ENCODE assay signal across 17 cellular contexts in the genomic region with DNA sequence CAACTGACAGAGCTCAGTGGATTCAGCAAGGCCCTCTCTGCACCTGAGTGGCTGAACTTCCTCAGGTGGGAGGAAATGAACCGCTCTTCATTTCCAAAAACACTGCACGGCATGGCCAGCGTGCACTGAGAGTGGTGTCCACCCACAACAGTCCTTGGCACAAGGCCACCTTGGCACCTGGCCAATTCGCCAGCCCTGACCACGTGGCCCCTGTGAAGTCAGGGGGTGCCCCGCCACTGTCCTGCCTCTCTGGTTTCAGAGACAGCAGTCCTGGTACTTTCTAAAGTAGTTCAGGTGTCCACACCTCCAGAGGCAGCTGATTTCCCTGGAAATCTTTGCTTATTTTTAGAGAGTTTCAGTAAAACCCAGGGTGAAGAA.
DNase-seq lines count a peak whose midpoint lies in the region; FAIRE-seq and TF ChIP-seq lines count a peak whose summit lies in the region.
"Had no signal": no experiment of that assay in that cellular context is flagged by ENCODE, and none has a peak within 500 bp of the region (broad histone marks: within the 10 kb centered on the region; RNA-seq: fewer than 3 reads in every experiment).

No MANE protein-coding gene starts in this region.

- FAIRE-seq in bronchial epithelial cell (lab: Jason Lieb, UNC): no peak
- FAIRE-seq in kidney (lab: Jason Lieb, UNC): no peak
- FAIRE-seq: GM12892, GM19239, H54 had no signal

- TF ChIP-seq CTCF in bronchial epithelial cell (IDR thresholded peaks at IDR 0.05; ENCODE audit: insufficient read depth, low read length, severe bottlenecking) (no peak), kidney (IDR thresholded peaks at IDR 0.05; ENCODE audit: borderline replicate concordance, extremely low read depth, insufficient read depth) (no peak)

- intact Hi-C loops in kidney (cut with DNase I): no loop called here

- H3K36me3 ChIP-seq in bronchial epithelial cell (ENCODE audit: control insufficient read depth, insufficient read depth, low read length): no peaks in the 10 kb centered on the region
- H3K36me3 ChIP-seq in kidney (ENCODE audit: control insufficient read depth in 1 of 2, insufficient read depth in 2 of 2, low read length in 2 of 2): no peaks in the 10 kb centered on the region
- H3K36me3 ChIP-seq: ascending aorta, lower lobe of right lung, upper lobe of left lung had no signal

- H3K4me1 ChIP-seq in kidney (ENCODE audit: control insufficient read depth in 1 of 2, insufficient read depth in 1 of 2, low read depth in 1 of 2, low read length in 2 of 2): peaks cover 0 to 3% of the 10 kb centered on the region in 2 donors
- H3K4me1 ChIP-seq: ascending aorta, upper lobe of left lung had no signal

- no peak overlapping the region for H3K27ac ChIP-seq in kidney (ENCODE audit: low read depth in 2 of 2, low read length in 2 of 2)
- H3K27ac ChIP-seq: ascending aorta, lower lobe of right lung, upper lobe of left lung had no signal

- H3K4me3 ChIP-seq in bronchial epithelial cell (ENCODE audit: low read depth, low read length): no peak overlapping the region
- no peak overlapping the region for H3K4me3 ChIP-seq in kidney (ENCODE audit: low read length in 2 of 2)
- H3K4me3 ChIP-seq: ascending aorta, lower lobe of right lung, upper lobe of left lung had no signal

- no peaks in the 10 kb centered on the region for H3K9me3 ChIP-seq in kidney (ENCODE audit: control insufficient read depth in 1 of 2, low read length in 2 of 2)
- H3K9me3 ChIP-seq: lower lobe of right lung, upper lobe of left lung had no signal

- H3K27me3 ChIP-seq in bronchial epithelial cell (ENCODE audit: control insufficient read depth, insufficient read depth, low read length): no peaks in the 10 kb centered on the region
- H3K27me3 ChIP-seq: ascending aorta, upper lobe of left lung had no signal

- in situ Hi-C loops in ACHN (cut with HindIII; ENCODE audit: low pct_ligation_motif_present, low pct_unique_long_range_greater_than_20kb, low sequenced_read_pairs): no loop called here

- DNase-seq in activated effector memory CD4-positive, alpha-beta T cell treated with anti-CD3 and anti-CD28 coated beads, Interleukin-2, amount 50 U/mL, for 16 hours: peak; percentile 59
- DNase-seq in activated effector memory CD4-positive, alpha-beta T cell treated with Interleukin-2 at 50 U/mL for 16 hours: no peak
- peak; percentile 5 for DNase-seq in bronchial epithelial cell (ENCODE audit: low read depth)
- peak; percentile 90 for DNase-seq in kidney
- DNase-seq in ureter (ENCODE audit: low spot score): peak; percentile 66
- DNase-seq in ACHN: no peak
- DNase-seq in EL: no peak
- DNase-seq in COLO829 (ENCODE audit: low spot score): no peak
- DNase-seq: activated CD4-positive, CD25-positive, alpha-beta regulatory T cell treated with anti-CD3 and anti-CD28 coated beads, Interleukin-2, amount 50 U/mL, for 72 hours; activated T-cell treated with anti-CD3 and anti-CD28 coated beads, Interleukin-2, amount 50 U/mL, for 1 hour; lower lobe of right lung; OCI-M1 had no signal

- H3K9ac ChIP-seq in kidney (ENCODE audit: low read length in 2 of 2): no peak overlapping the region

Comparison
In these comparisons a context has a peak if more than half of its experiments do, and no peak if none do; other contexts are left out.
1. DNase-seq: peak in activated effector memory CD4-positive, alpha-beta T cell treated with anti-CD3 and anti-CD28 coated beads, Interleukin-2, amount 50 U/mL, for 16 hours (single experiment), bronchial epithelial cell (single experiment), kidney (single experiment) and ureter (single experiment); none in activated effector memory CD4-positive, alpha-beta T cell treated with Interleukin-2 at 50 U/mL for 16 hours (single experiment), ACHN (single experiment), EL (single experiment) and COLO829 (single experiment).